Comparison of ENCODE assay signal across 21 cellular contexts in the genomic region with DNA sequence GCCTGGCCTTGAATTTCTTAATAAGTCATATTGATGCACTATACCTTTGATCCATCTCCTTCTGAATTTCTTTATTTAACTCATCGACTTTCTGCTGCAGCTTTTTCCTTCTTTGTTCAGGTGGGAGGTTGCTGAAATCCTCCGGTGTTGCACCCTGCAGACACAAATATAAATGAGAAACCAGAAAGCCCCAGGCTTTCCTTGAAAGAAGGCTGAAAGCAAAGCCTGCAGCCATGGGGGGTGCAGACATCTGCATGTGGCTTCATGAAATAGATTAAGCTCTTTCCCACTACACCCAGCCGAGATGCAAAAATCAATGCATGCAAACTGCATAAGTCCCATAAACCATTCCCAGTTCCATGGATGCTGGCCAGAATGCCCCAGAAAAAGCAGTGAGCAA.
DNase-seq lines count a peak whose midpoint lies in the region; ATAC-seq, FAIRE-seq and TF ChIP-seq lines count a peak whose summit lies in the region.
"Had no signal": no experiment of that assay in that cellular context is flagged by ENCODE, and none has a peak within 500 bp of the region (broad histone marks: within the 10 kb centered on the region; RNA-seq: fewer than 3 reads in every experiment).

No MANE protein-coding gene starts in this region.

- intact Hi-C loops in activated CD4-positive, alpha-beta T cell treated with anti-CD3 and anti-CD28 coated beads, Interleukin-2, amount 10 ng/mL, durations not matched to agents 24 days and 14 days (cut with micrococcal nuclease): no loop called here
- intact Hi-C loops in breast epithelium (cut with DNase I; ENCODE audit: low total_unique reads): no loop called here

- no peaks in the 10 kb centered on the region for H3K27me3 Mint-ChIP-seq in activated CD4-positive, alpha-beta T cell treated with anti-CD3 and anti-CD28 coated beads, Interleukin-2, amount 10 ng/mL, durations not matched to agents 24 days and 14 days
- H3K27me3 Mint-ChIP-seq in astrocyte (ENCODE audit: low read depth, unreplicated experiment): no peaks in the 10 kb centered on the region

- H3K27ac ChIP-seq in astrocyte (ENCODE audit: low read depth, low read length) (no peak overlapping the region), breast epithelium (no peak overlapping the region)
- H3K27ac ChIP-seq: brain microvascular endothelial cell, coronary artery, upper lobe of right lung had no signal

- H3K27me3 ChIP-seq in astrocyte (ENCODE audit: insufficient read depth, low read length): no peaks in the 10 kb centered on the region
- no peaks in the 10 kb centered on the region for H3K27me3 ChIP-seq in breast epithelium
- H3K27me3 ChIP-seq: BE2C, brain microvascular endothelial cell, upper lobe of right lung had no signal

- H3K79me2 ChIP-seq in astrocyte (ENCODE audit: insufficient read depth, low read length): no peaks in the 10 kb centered on the region

- TF ChIP-seq CTCF in astrocyte (IDR thresholded peaks at IDR 0.05; ENCODE audit: insufficient read depth, low read depth, low read length): no peak
- TF ChIP-seq CTCF in breast epithelium (IDR thresholded peaks at IDR 0.05): no peak

- H3K36me3 Mint-ChIP-seq in activated CD4-positive, alpha-beta T cell treated with anti-CD3 and anti-CD28 coated beads, Interleukin-2, amount 10 ng/mL, durations not matched to agents 24 days and 14 days (ENCODE audit: low read depth): peaks cover 58% of the 10 kb centered on the region
- H3K36me3 Mint-ChIP-seq in astrocyte (ENCODE audit: low read depth, unreplicated experiment): peaks cover 12% of the 10 kb centered on the region
- H3K36me3 Mint-ChIP-seq in stimulated activated effector memory CD8-positive, alpha-beta T cell treated with anti-CD3 and anti-CD28 coated beads, Interleukin-12 subunit alpha, Interleukin-12 subunit beta, amount 100 ng/mL, for 72 hours: no peaks in the 10 kb centered on the region

- no peaks in the 10 kb centered on the region for H3K9me3 Mint-ChIP-seq in activated CD4-positive, alpha-beta T cell treated with anti-CD3 and anti-CD28 coated beads, Interleukin-2, amount 10 ng/mL, durations not matched to agents 24 days and 14 days
- no peaks in the 10 kb centered on the region for H3K9me3 Mint-ChIP-seq in astrocyte (ENCODE audit: unreplicated experiment)
- no peaks in the 10 kb centered on the region for H3K9me3 Mint-ChIP-seq in stimulated activated effector memory CD8-positive, alpha-beta T cell treated with anti-CD3 and anti-CD28 coated beads, Interleukin-12 subunit alpha, Interleukin-12 subunit beta, amount 100 ng/mL, for 72 hours
- H3K9me3 Mint-ChIP-seq: activated naive CD4-positive, alpha-beta T cell treated with anti-CD3 and anti-CD28 coated beads, Interleukin-2, amount 50 U/mL, for 72 hours; HFFc6 had no signal

- H2AFZ ChIP-seq in astrocyte (ENCODE audit: low read depth, low read length): no peak overlapping the region

- H3K36me3 ChIP-seq in astrocyte (ENCODE audit: insufficient read depth, low read length) (no peaks in the 10 kb centered on the region), breast epithelium (no peaks in the 10 kb centered on the region)
- H3K36me3 ChIP-seq: brain microvascular endothelial cell had no signal

- peaks cover 21% of the 10 kb centered on the region for H3K4me1 Mint-ChIP-seq in activated CD4-positive, alpha-beta T cell treated with anti-CD3 and anti-CD28 coated beads, Interleukin-2, amount 10 ng/mL, durations not matched to agents 24 days and 14 days
- H3K4me1 Mint-ChIP-seq in astrocyte (ENCODE audit: low read depth, unreplicated experiment): peaks cover 17% of the 10 kb centered on the region
- H3K4me1 Mint-ChIP-seq in stimulated activated effector memory CD8-positive, alpha-beta T cell treated with anti-CD3 and anti-CD28 coated beads, Interleukin-12 subunit alpha, Interleukin-12 subunit beta, amount 100 ng/mL, for 72 hours: peaks cover 28% of the 10 kb centered on the region

- H3K4me1 ChIP-seq in astrocyte (ENCODE audit: insufficient read depth, low read length): peaks cover 10% of the 10 kb centered on the region
- H3K4me1 ChIP-seq in breast epithelium: no peaks in the 10 kb centered on the region
- H3K4me1 ChIP-seq: BE2C, upper lobe of right lung had no signal

- no peak overlapping the region for H3K4me3 Mint-ChIP-seq in activated CD4-positive, alpha-beta T cell treated with anti-CD3 and anti-CD28 coated beads, Interleukin-2, amount 10 ng/mL, durations not matched to agents 24 days and 14 days
- H3K4me3 Mint-ChIP-seq in astrocyte (ENCODE audit: unreplicated experiment): no peak overlapping the region
- no peak overlapping the region for H3K4me3 Mint-ChIP-seq in stimulated activated effector memory CD8-positive, alpha-beta T cell treated with anti-CD3 and anti-CD28 coated beads, Interleukin-12 subunit alpha, Interleukin-12 subunit beta, amount 100 ng/mL, for 72 hours
- H3K4me3 Mint-ChIP-seq: HFFc6 had no signal

- peak overlapping the region; percentile 53 for H3K27ac Mint-ChIP-seq in activated CD4-positive, alpha-beta T cell treated with anti-CD3 and anti-CD28 coated beads, Interleukin-2, amount 10 ng/mL, durations not matched to agents 24 days and 14 days
- peak overlapping the region; percentile 79 for H3K27ac Mint-ChIP-seq in astrocyte (ENCODE audit: unreplicated experiment)
- H3K27ac Mint-ChIP-seq in stimulated activated effector memory CD8-positive, alpha-beta T cell treated with anti-CD3 and anti-CD28 coated beads, Interleukin-12 subunit alpha, Interleukin-12 subunit beta, amount 100 ng/mL, for 72 hours: peak overlapping the region; percentile 83
- H3K27ac Mint-ChIP-seq: HFFc6 had no signal

- no peak overlapping the region for H3K4me3 ChIP-seq in astrocyte (ENCODE audit: insufficient read depth, low read depth, low read length)
- H3K4me3 ChIP-seq in breast epithelium: no peak overlapping the region
- H3K4me3 ChIP-seq: coronary artery, upper lobe of right lung had no signal

- H3K9ac ChIP-seq in astrocyte (ENCODE audit: low read length): no peak overlapping the region

- ATAC-seq in stimulated activated effector memory CD8-positive, alpha-beta T cell treated with anti-CD3 and anti-CD28 coated beads, Interleukin-12 subunit alpha, Interleukin-12 subunit beta, amount 100 ng/mL, for 72 hours: no peak
- no peak for ATAC-seq in HG02571 (IDR thresholded peaks at IDR 0.05; ENCODE audit: unreplicated experiment)
- ATAC-seq: activated naive CD4-positive, alpha-beta T cell treated with anti-CD3 and anti-CD28 coated beads, Interleukin-2, amount 50 U/mL, for 72 hours; upper lobe of right lung had no signal

- FAIRE-seq in astrocyte (lab: Jason Lieb, UNC): no peak
- FAIRE-seq: endometrium had no signal

- TF ChIP-seq POLR2A in breast epithelium (IDR thresholded peaks at IDR 0.05): no peak

- no peak overlapping the region for H3K4me2 ChIP-seq in astrocyte (ENCODE audit: low read length)

- H4K20me1 ChIP-seq in astrocyte (ENCODE audit: insufficient read depth, low read length): no peaks in the 10 kb centered on the region

- H3K9me3 ChIP-seq in astrocyte (ENCODE audit: insufficient read depth, low read depth, low read length): no peaks in the 10 kb centered on the region
- no peaks in the 10 kb centered on the region for H3K9me3 ChIP-seq in breast epithelium
- H3K9me3 ChIP-seq: BE2C, upper lobe of right lung had no signal

- no peak for DNase-seq in activated CD4-positive, alpha-beta T cell treated with anti-CD3 and anti-CD28 coated beads, Interleukin-2, amount 10 ng/mL, durations not matched to agents 24 days and 14 days
- no peak for DNase-seq in activated CD4-positive, alpha-beta T cell treated with anti-CD3 and anti-CD28 coated beads for 48 hours
- DNase-seq in RPMI8226 (peak; percentile 54), astrocyte (ENCODE audit: low read depth) (no peak), breast epithelium (ENCODE audit: low spot score in 2 of 2) (no peak), NCI-H446 treated with DMSO at 0.1 percent for 48 hours (lab: John Stamatoyannopoulos, UW) (no peak)
- DNase-seq in stimulated activated effector memory CD8-positive, alpha-beta T cell treated with anti-CD3 and anti-CD28 coated beads, Interleukin-12 subunit alpha, Interleukin-12 subunit beta, amount 100 ng/mL, for 72 hours (ENCODE audit: low spot score in 2 of 2): no peak
- DNase-seq: activated T-cell treated with anti-CD3 and anti-CD28 coated beads for 4 hours; BE2C; brain microvascular endothelial cell; HFFc6; KBM-7; NCI-H748 treated with DMSO at 0.1 percent for 48 hours; occipital lobe; retina; stimulated activated CD4-positive, alpha-beta T cell treated with anti-CD3 and anti-CD28 coated beads, Interleukin-4, amount 100 ng/mL, for 24 hours; upper lobe of right lung had no signal
